8 cellular contexts compared by ENCODE assay signal in genomic region chr7:151057038-151057736, GRCh38. TPM values are rescaled to one million over a fixed set of nuclear protein-coding genes. Genes with fewer than 3 reads are reported as not detected.
A peak's percentile ranks its signal among the peaks of the same experiment; 100 is the strongest.
DNase-seq lines count a peak whose midpoint lies in the region; ATAC-seq, FAIRE-seq and TF ChIP-seq lines count a peak whose summit lies in the region.

No MANE protein-coding gene starts in this region.

- H3K4me3 Mint-ChIP-seq in T-cell, result peak overlapping the region; percentile 90

- POLR2A ChIA-PET in T-cell (lab: Charles Lee), result no interaction called here

- ATAC-seq in GM18873 (IDR thresholded peaks at IDR 0.05; ENCODE audit: low FRiP score, unreplicated experiment) (peak; percentile 21), HG03066 (IDR thresholded peaks at IDR 0.05; ENCODE audit: low read depth, unreplicated experiment) (peak; percentile 4), T-cell (replicated peaks in 1 of 4) (peak; percentile 2 to 4 (median 4))

- H3K4me3 ChIP-seq in left ventricle myocardium inferior, result peak overlapping the region; percentile 93
- H3K4me3 ChIP-seq in small intestine (ENCODE audit: low read depth in 1 of 2, low read length in 2 of 2), result peak overlapping the region; percentile 43 to 80

- peaks cover 8% of the 10 kb centered on the region for H3K36me3 Mint-ChIP-seq in T-cell

- H3K4me1 ChIP-seq in left ventricle myocardium inferior (peaks cover 51% of the 10 kb centered on the region), small intestine (ENCODE audit: control insufficient read depth in 2 of 2, insufficient read depth in 1 of 2, low read depth in 1 of 2, low read length in 1 of 2) (peaks cover 0 to 9% of the 10 kb centered on the region in 2 donors)

- H3K27ac Mint-ChIP-seq in T-cell, result peak overlapping the region in 1 of 2 donors; percentile 95

- DNase-seq in 8988T, result peak; percentile 69
- no peak for DNase-seq in T-cell
- no peak for DNase-seq in left ventricle myocardium inferior
- no peak for DNase-seq in small intestine
- no peak for DNase-seq in frontal cortex (ENCODE audit: low spot score in 2 of 2)
- no peak for DNase-seq in SIG-M5 treated with dmso at 0.1 percent for 504 hours (lab: John Stamatoyannopoulos, UW; ENCODE audit: unreplicated experiment)

- H3K36me3 ChIP-seq in left ventricle myocardium inferior (no peaks in the 10 kb centered on the region), small intestine (ENCODE audit: control insufficient read depth in 2 of 2, insufficient read depth in 2 of 2, low read length in 2 of 2) (no peaks in the 10 kb centered on the region)

- WGBS in small intestine, 3 donors, result 8 to 11% (median 10%) methylated on average over 26 of the region's 26 CpGs

- peaks cover 0 to 4% of the 10 kb centered on the region in 2 donors for H3K27me3 Mint-ChIP-seq in T-cell

- no peaks in the 10 kb centered on the region for H3K9me3 Mint-ChIP-seq in T-cell

- CTCF ChIA-PET in T-cell (lab: Charles Lee), result no interaction called here

- intact Hi-C loops in left ventricle myocardium inferior (cut with micrococcal nuclease), result no loop called here

- H3K27ac ChIP-seq in left ventricle myocardium inferior (replicated peaks) (peak overlapping the region; percentile 97), small intestine (ENCODE audit: low read depth in 1 of 2, low read length in 1 of 2) (no peak overlapping the region)

- H3K9me3 ChIP-seq in left ventricle myocardium inferior (replicated peaks), result no peaks in the 10 kb centered on the region
- no peaks in the 10 kb centered on the region for H3K9me3 ChIP-seq in small intestine (ENCODE audit: control insufficient read depth, low read depth)

- H3K27me3 ChIP-seq in left ventricle myocardium inferior (ENCODE audit: low read depth) (no peaks in the 10 kb centered on the region), small intestine (ENCODE audit: control insufficient read depth in 2 of 2, insufficient read depth in 2 of 2, low read length in 2 of 2) (no peaks in the 10 kb centered on the region)

- FAIRE-seq in small intestine (lab: Jason Lieb, UNC), result no peak
- no peak for FAIRE-seq in frontal cortex (lab: Jason Lieb, UNC)

- peaks cover 39 to 53% (median 50%) of the 10 kb centered on the region in 3 donors for H3K4me1 Mint-ChIP-seq in T-cell

- TF ChIP-seq CTCF in left ventricle myocardium inferior (IDR thresholded peaks at IDR 0.05; ENCODE audit: borderline replicate concordance), result no peak

RNA-seq across cellular contexts. Expression of gene CDK5, which starts 0.5 kb away (rescaled TPM):
- total RNA-seq in T-cell, result 1 to 10 TPM; 5.3 to 8.4 (median 6.5) TPM
- 9.6 TPM for total RNA-seq in left ventricle myocardium inferior
- 10 to 100 TPM; 10.8 to 19.7 (median 12.9) TPM for polyA plus RNA-seq in small intestine
- 47.7 TPM for total RNA-seq in frontal cortex

RNA-seq across cellular contexts. Expression of gene SLC4A2, which starts 2.2 kb away (rescaled TPM):
- total RNA-seq in T-cell, result 10 to 100 TPM; 52.0 to 91.5 (median 74.4) TPM
- 62.9 TPM for total RNA-seq in left ventricle myocardium inferior
- 100 to 1,000 TPM in 2 of 3 donors, 10 to 100 TPM in 1; 91.5 to 132 (median 101) TPM for polyA plus RNA-seq in small intestine
- 10.6 TPM for total RNA-seq in frontal cortex

RNA-seq across cellular contexts. Expression of gene ASIC3, which starts 8.9 kb away (rescaled TPM):
- total RNA-seq in T-cell (10 to 100 TPM in 4 of 5 donors, 1 to 10 TPM in 1; 9.8 to 16.0 (median 11.9) TPM), left ventricle myocardium inferior (5.3 TPM), frontal cortex (0.82 TPM)
- polyA plus RNA-seq in small intestine, result 10 to 100 TPM in 1 of 3 donors, 1 to 10 TPM in 2; 2.8 to 10.7 (median 4.3) TPM

RNA-seq across cellular contexts. Expression of gene FASTK, which starts 23.4 kb away (rescaled TPM):
- total RNA-seq in T-cell (100 to 1,000 TPM in 4 of 5 donors, 10 to 100 TPM in 1; 98.8 to 157 (median 151) TPM), left ventricle myocardium inferior (75.7 TPM), frontal cortex (32.6 TPM)
- 100 to 1,000 TPM; 114 to 248 (median 139) TPM for polyA plus RNA-seq in small intestine

RNA-seq across cellular contexts. Expression of gene TMUB1, which starts 26.1 kb away (rescaled TPM):
- total RNA-seq in T-cell (10 to 100 TPM; 44.0 to 67.0 (median 56.5) TPM), left ventricle myocardium inferior (30.1 TPM), frontal cortex (10.2 TPM)
- polyA plus RNA-seq in small intestine, result 100 to 1,000 TPM in 1 of 3 donors, 10 to 100 TPM in 2; 66.4 to 144 (median 77.4) TPM
